Comparison of ENCODE assay signal across 17 cellular contexts in the genomic region with DNA sequence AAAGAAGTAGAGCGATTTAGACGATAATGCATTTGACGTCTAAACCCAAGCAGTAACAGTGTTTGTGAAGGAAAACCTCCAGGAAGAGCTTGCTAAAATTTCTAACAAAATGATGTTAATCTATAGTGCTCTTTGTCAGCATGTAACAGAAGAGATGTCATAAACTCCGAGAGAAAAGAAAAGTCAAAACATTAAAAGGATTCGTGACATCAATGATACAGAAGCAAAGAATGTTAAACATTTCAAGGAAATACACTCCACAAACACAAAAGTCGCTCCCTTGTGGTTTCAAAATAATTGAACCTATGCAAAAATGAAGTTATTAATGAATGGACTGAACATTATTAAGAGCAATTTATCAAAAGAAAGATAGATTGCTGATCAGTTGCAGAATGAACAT. TPM values are rescaled to one million over a fixed set of nuclear protein-coding genes. Genes with fewer than 3 reads are reported as not detected.
DNase-seq lines count a peak whose midpoint lies in the region; FAIRE-seq and TF ChIP-seq lines count a peak whose summit lies in the region.
"Had no signal": no experiment of that assay in that cellular context is flagged by ENCODE, and none has a peak within 500 bp of the region (broad histone marks: within the 10 kb centered on the region; RNA-seq: fewer than 3 reads in every experiment).

No MANE protein-coding gene starts in this region.

- H3K36me3 ChIP-seq in ACC112 (ENCODE audit: insufficient read depth, low read length) (no peaks in the 10 kb centered on the region), keratinocyte (ENCODE audit: control insufficient read depth in 2 of 2, extremely low read depth in 1 of 2, insufficient read depth in 2 of 2, low read length in 2 of 2) (no peaks in the 10 kb centered on the region)

- peak; percentile 36 for DNase-seq in LHCN-M2 (ENCODE audit: low read depth)
- DNase-seq in astrocyte of the spinal cord (ENCODE audit: low read depth, low spot score): peak; percentile 23
- no peak for DNase-seq in keratinocyte (ENCODE audit: low read depth, low spot score)
- no peak for DNase-seq in NCI-H146 treated with DMSO at 0.1 percent for 48 hours (lab: John Stamatoyannopoulos, UW; ENCODE audit: unreplicated experiment)
- no peak for DNase-seq in GDM1 (lab: John Stamatoyannopoulos, UW)
- no peak for DNase-seq in RWPE1 (ENCODE audit: low spot score)
- no peak for DNase-seq in middle frontal gyrus (ENCODE audit: extremely low spot score, low spot score)
- DNase-seq: H9, Karpas-422, NCI-H1436, NCI-H2081 treated with DMSO at 0.1 percent for 48 hours, NCI-H2227 treated with DMSO at 0.1 percent for 48 hours, NCI-H526 treated with DMSO at 0.1 percent for 48 hours, OCI-M1 had no signal

- in situ Hi-C loops in astrocyte of the spinal cord (cut with HindIII; ENCODE audit: low sequenced_read_pairs): no loop called here

- H3K9ac ChIP-seq in keratinocyte (ENCODE audit: control insufficient read depth, extremely low read depth, insufficient read depth, low read length): no peak overlapping the region

- dilution Hi-C loops in keratinocyte (cut with MboI; ENCODE audit: extremely low pct_ligation_motif_present, low sequenced_read_pairs): no loop called here

- H3K79me2 ChIP-seq in ACC112 (ENCODE audit: control insufficient read depth, insufficient read depth, low read length, unreplicated experiment) (no peaks in the 10 kb centered on the region), keratinocyte (ENCODE audit: control insufficient read depth, insufficient read depth, low read length) (no peaks in the 10 kb centered on the region)

- H2AFZ ChIP-seq in ACC112 (ENCODE audit: low read length, unreplicated experiment): peak overlapping the region; percentile 82
- no peak overlapping the region for H2AFZ ChIP-seq in keratinocyte (ENCODE audit: control insufficient read depth, low read length)

- peak; percentile 39 for FAIRE-seq in keratinocyte (lab: Jason Lieb, UNC)

- POLR2A ChIA-PET in RWPE1 (lab: Yijun Ruan, JAX; ENCODE audit: low non-redundant PET): no interaction called here

- no peak for TF ChIP-seq CTCF in astrocyte of the spinal cord (IDR thresholded peaks at IDR 0.05; ENCODE audit: low read depth, low read length)
- no peak for TF ChIP-seq CTCF in keratinocyte (optimal IDR thresholded peaks at IDR 0.05 in 1 of 3, IDR thresholded peaks at IDR 0.05 in 1 of 3, conservative IDR thresholded peaks at IDR 0.05 in 1 of 3; ENCODE audit: extremely low read depth in 1 of 3, insufficient read depth in 2 of 3, low read length in 3 of 3)
- no peak for TF ChIP-seq CTCF in RWPE1 (conservative IDR thresholded peaks at IDR 0.05; ENCODE audit: low read depth)

- H3K4me1 ChIP-seq in ACC112 (ENCODE audit: control insufficient read depth, insufficient read depth, low read length, unreplicated experiment) (peaks cover 35% of the 10 kb centered on the region), keratinocyte (ENCODE audit: control insufficient read depth, extremely low read depth, insufficient read depth, low read length) (peaks cover 10% of the 10 kb centered on the region)

- H3K4me3 ChIP-seq in ACC112 (ENCODE audit: low read depth, low read length): peak overlapping the region; percentile 43; the same call in 1 of the 2 replicates
- H3K4me3 ChIP-seq in astrocyte of the spinal cord (ENCODE audit: low read depth, low read length): no peak overlapping the region
- H3K4me3 ChIP-seq in keratinocyte (ENCODE audit: control insufficient read depth in 2 of 3, extremely low read depth in 1 of 3, insufficient read depth in 2 of 3, low read depth in 1 of 3, low read length in 3 of 3): no peak overlapping the region
- H3K4me3 ChIP-seq: SK-N-MC had no signal

- H3K27ac ChIP-seq in ACC112 (ENCODE audit: low read depth, low read length): peak overlapping the region; percentile 48
- H3K27ac ChIP-seq in keratinocyte (ENCODE audit: control insufficient read depth, insufficient read depth, low read length): no peak overlapping the region
- H3K27ac ChIP-seq in RWPE1: no peak overlapping the region
- H3K27ac ChIP-seq: C4-2B, SK-N-MC had no signal

- H4K20me1 ChIP-seq in keratinocyte (ENCODE audit: control insufficient read depth, extremely low read depth, insufficient read depth, low read length): no peaks in the 10 kb centered on the region

- CTCF ChIA-PET in RWPE1 (lab: Yijun Ruan, JAX): no interaction called here

- no peak overlapping the region for H3K4me2 ChIP-seq in keratinocyte (ENCODE audit: control insufficient read depth, extremely low read depth, insufficient read depth, low read depth, low read length)

- no peaks in the 10 kb centered on the region for H3K9me1 ChIP-seq in keratinocyte (ENCODE audit: control insufficient read depth, extremely low read depth, insufficient read depth, low read length)

- H3K27me3 ChIP-seq in ACC112 (ENCODE audit: insufficient read depth, low read length) (no peaks in the 10 kb centered on the region), keratinocyte (ENCODE audit: control insufficient read depth, extremely low read depth, insufficient read depth, low read length) (no peaks in the 10 kb centered on the region)

- no peaks in the 10 kb centered on the region for H3K9me3 ChIP-seq in keratinocyte (ENCODE audit: control insufficient read depth, low read depth, low read length)

RNA-seq across cellular contexts. Expression of gene AADAC, which starts 27.9 kb away (rescaled TPM):
- not detected in 2 replicates for total RNA-seq in LHCN-M2 (2014; rRNA removed)
- not detected for polyA plus RNA-seq in LHCN-M2 (2012)
- polyA plus RNA-seq in keratinocyte: 0.28 to 0.68 TPM in 2 of 3 replicates, not detected in the other
- 0.77 TPM for polyA plus RNA-seq in keratinocyte (2011; ENCODE audit: low read depth)
- polyA plus RNA-seq in keratinocyte (2011; cell fraction: cytosol; rRNA removed): 0.04 TPM in 1 of 2 replicates, not detected in the other
- 0.18 and 0.24 TPM in 2 replicates for polyA plus RNA-seq in keratinocyte (2011; cell fraction: nucleus; rRNA removed)
- polyA plus RNA-seq in keratinocyte (2012; ENCODE audit: low replicate concordance): 0.62 TPM in 1 of 2 replicates, not detected in the other
- 1.0 TPM in 1 of 3 replicates, not detected in the others for polyA minus RNA-seq in keratinocyte
- polyA minus RNA-seq in keratinocyte (2011; cell fraction: cytosol; rRNA and poly(A)+ RNA removed): not detected
- not detected in 2 replicates for polyA minus RNA-seq in keratinocyte (2011; cell fraction: nucleus; rRNA and poly(A)+ RNA removed)
- total RNA-seq: H9 had no signal

RNA-seq across cellular contexts. Expression of gene SUCNR1, which starts 31.6 kb away (rescaled TPM):
- 0.06 TPM in 1 of 2 replicates, not detected in the other for total RNA-seq in LHCN-M2 (2014; rRNA removed)
- polyA plus RNA-seq in LHCN-M2 (2012): not detected
- polyA plus RNA-seq in keratinocyte: not detected in 3 replicates
- not detected for polyA plus RNA-seq in keratinocyte (2011; ENCODE audit: low read depth)
- not detected in 2 replicates for polyA plus RNA-seq in keratinocyte (2011; cell fraction: cytosol; rRNA removed)
- not detected in 2 replicates for polyA plus RNA-seq in keratinocyte (2011; cell fraction: nucleus; rRNA removed)
- polyA plus RNA-seq in keratinocyte (2012; ENCODE audit: low replicate concordance): not detected in 2 replicates
- polyA minus RNA-seq in keratinocyte: not detected in 3 replicates
- polyA minus RNA-seq in keratinocyte (2011; cell fraction: cytosol; rRNA and poly(A)+ RNA removed): not detected
- not detected in 2 replicates for polyA minus RNA-seq in keratinocyte (2011; cell fraction: nucleus; rRNA and poly(A)+ RNA removed)
- total RNA-seq: H9 had no signal

Comparison
In these comparisons a context has a peak if more than half of its experiments do, and no peak if none do; other contexts are left out.
1. DNase-seq: peak in LHCN-M2 (single experiment) and astrocyte of the spinal cord (single experiment); none in keratinocyte (single experiment), NCI-H146 treated with DMSO at 0.1 percent for 48 hours (single experiment), GDM1 (single experiment), RWPE1 (single experiment) and middle frontal gyrus (single experiment).